Comparison of ENCODE assay signal across 1 cellular context in genomic region chr20:62182469-62183425, GRCh38.
TF ChIP-seq lines count a peak whose summit lies in the region.

MTG2 (plus strand) TSS chr20:62183028; CDS start chr20:62193421, 10,393 bp downstream.

TF ChIP-seq in SK-N-SH, 30 proteins besides CTCF, POLR2A, EP300 and RAD21 (continued from another document):
- TF ChIP-seq ZBTB33 (IDR thresholded peaks at IDR 0.05; ENCODE audit: borderline replicate concordance, low read depth) (no peak), RFX5 (IDR thresholded peaks at IDR 0.05; ENCODE audit: low read length) (no peak), FOXM1 (IDR thresholded peaks at IDR 0.05; ENCODE audit: low read depth) (no peak; the same call in 1 of the 2 replicates), FOSL2 (IDR thresholded peaks at IDR 0.05; ENCODE audit: borderline replicate concordance, low read depth) (no peak), GABPA (IDR thresholded peaks at IDR 0.05; ENCODE audit: low read depth) (peak; percentile 94), NRF1 (IDR thresholded peaks at IDR 0.05; ENCODE audit: low read depth, low read length) (peak; percentile 74)
